ENCODE assay signal across 8 cellular contexts in genomic region chr20:38034108-38034649, GRCh38. TPM values are rescaled to one million over a fixed set of nuclear protein-coding genes. Genes with fewer than 3 reads are reported as not detected.
DNase-seq lines count a peak whose midpoint lies in the region; ATAC-seq and TF ChIP-seq lines count a peak whose summit lies in the region.

No MANE protein-coding gene starts in this region.

- DNase-seq in stimulated activated naive CD8-positive, alpha-beta T cell treated with anti-CD3 and anti-CD28 coated beads, Interleukin-15, Interleukin-2, amounts not matched to agents 100 U/mL and 50 U/mL, for 24 hours: no peak
- DNase-seq in fibroblast of villous mesenchyme (ENCODE audit: low read depth) (no peak), psoas muscle (no peak), GM10266 (ENCODE audit: extremely low spot score) (no peak)

- H3K36me3 ChIP-seq in psoas muscle (ENCODE audit: insufficient read depth in 1 of 2, low read depth in 1 of 2): peaks cover 3 to 26% of the 10 kb centered on the region in 2 donors

- peak overlapping the region; percentile 88 for H3K4me3 ChIP-seq in fibroblast of villous mesenchyme (ENCODE audit: low read depth, low read length)
- peak overlapping the region; percentile 85 for H3K4me3 ChIP-seq in psoas muscle

- 8 to 9% (median 8%) methylated on average over 14 of the region's 14 CpGs for WGBS in psoas muscle, 3 donors

- no peaks in the 10 kb centered on the region for H3K9me3 Mint-ChIP-seq in stimulated activated naive CD8-positive, alpha-beta T cell treated with anti-CD3 and anti-CD28 coated beads, Interleukin-15, Interleukin-2, amounts not matched to agents 100 ng/mL and 50 ng/mL, for 24 hours

- H3K4me1 Mint-ChIP-seq in stimulated activated naive CD8-positive, alpha-beta T cell treated with anti-CD3 and anti-CD28 coated beads, Interleukin-15, Interleukin-2, amounts not matched to agents 100 ng/mL and 50 ng/mL, for 24 hours (ENCODE audit: low read depth): peaks cover 64% of the 10 kb centered on the region

- peak overlapping the region; percentile 93 for H3K4me3 Mint-ChIP-seq in stimulated activated naive CD8-positive, alpha-beta T cell treated with anti-CD3 and anti-CD28 coated beads, Interleukin-15, Interleukin-2, amounts not matched to agents 100 ng/mL and 50 ng/mL, for 24 hours

- peaks cover 48% of the 10 kb centered on the region for H3K36me3 Mint-ChIP-seq in stimulated activated naive CD8-positive, alpha-beta T cell treated with anti-CD3 and anti-CD28 coated beads, Interleukin-15, Interleukin-2, amounts not matched to agents 100 ng/mL and 50 ng/mL, for 24 hours (ENCODE audit: low read depth)

- H3K27me3 ChIP-seq in psoas muscle (ENCODE audit: insufficient read depth in 3 of 3, low read length in 2 of 3): no peaks in the 10 kb centered on the region

- peak overlapping the region; percentile 98 for H3K27ac Mint-ChIP-seq in stimulated activated naive CD8-positive, alpha-beta T cell treated with anti-CD3 and anti-CD28 coated beads, Interleukin-15, Interleukin-2, amounts not matched to agents 100 ng/mL and 50 ng/mL, for 24 hours

- ATAC-seq in stimulated activated naive CD8-positive, alpha-beta T cell treated with anti-CD3 and anti-CD28 coated beads, Interleukin-15, Interleukin-2, amounts not matched to agents 100 U/mL and 50 U/mL, for 24 hours: no peak
- ATAC-seq in SK-N-SH treated with all-trans-retinoic acid at 6 μM for 48 hours: peak; percentile 38
- ATAC-seq in psoas muscle: peak; percentile 21 to 51 (median 29)
- ATAC-seq in GM19467 (IDR thresholded peaks at IDR 0.05; ENCODE audit: unreplicated experiment): no peak
- ATAC-seq in HG03280 (IDR thresholded peaks at IDR 0.05; ENCODE audit: unreplicated experiment): no peak

- TF ChIP-seq CTCF in fibroblast of villous mesenchyme (IDR thresholded peaks at IDR 0.05; ENCODE audit: insufficient read depth, low read depth, low read length): no peak
- no peak for TF ChIP-seq CTCF in psoas muscle (IDR thresholded peaks at IDR 0.05)
- TF ChIP-seq CTCF in GM10266 (IDR thresholded peaks at IDR 0.05; ENCODE audit: control insufficient read depth, insufficient read depth, low read depth, missing control alignments): no peak

- H3K27ac ChIP-seq in psoas muscle: peak overlapping the region; percentile 98

- no peaks in the 10 kb centered on the region for H3K9me3 ChIP-seq in psoas muscle

- H3K4me1 ChIP-seq in psoas muscle: peaks cover 62% of the 10 kb centered on the region

- H3K27me3 Mint-ChIP-seq in stimulated activated naive CD8-positive, alpha-beta T cell treated with anti-CD3 and anti-CD28 coated beads, Interleukin-15, Interleukin-2, amounts not matched to agents 100 ng/mL and 50 ng/mL, for 24 hours: no peaks in the 10 kb centered on the region

- intact Hi-C loops in psoas muscle (cut with DNase I): no loop called here

TF ChIP-seq in SK-N-SH treated with all-trans-retinoic acid at 6 μM for 48 hours, 23 proteins besides CTCF, POLR2A, EP300 and RAD21:
- TF ChIP-seq TCF4 (CRISPR knock-in tag; IDR thresholded peaks at IDR 0.05; ENCODE audit: borderline replicate concordance) (no peak), CSRNP3 (CRISPR knock-in tag; IDR thresholded peaks at IDR 0.05) (no peak), ZNF8 (CRISPR knock-in tag; IDR thresholded peaks at IDR 0.05) (no peak), OSR1 (CRISPR knock-in tag; IDR thresholded peaks at IDR 0.05) (no peak), BACH2 (CRISPR knock-in tag; IDR thresholded peaks at IDR 0.05; ENCODE audit: borderline replicate concordance) (no peak)

RNA-seq across cellular contexts. Expression of gene RPRD1B, which starts 0.6 kb away (rescaled TPM):
- total RNA-seq in fibroblast of villous mesenchyme: 30.0 and 36.3 TPM in 2 replicates
- total RNA-seq in psoas muscle: 10 to 100 TPM; 32.7 to 55.7 (median 44.4) TPM
- polyA plus RNA-seq in psoas muscle: 10 to 100 TPM; 14.0 to 29.9 (median 29.4) TPM

RNA-seq across cellular contexts. Expression of gene TTI1, which starts 0.9 kb away (rescaled TPM):
- total RNA-seq in fibroblast of villous mesenchyme: 15.8 and 24.2 TPM in 2 replicates
- 10 to 100 TPM; 11.9 to 24.0 (median 14.8) TPM for total RNA-seq in psoas muscle
- polyA plus RNA-seq in psoas muscle: 10 to 100 TPM; 11.4 to 29.7 (median 19.5) TPM

Comparison
In these comparisons a context has a peak if more than half of its experiments do, and no peak if none do; other contexts are left out.
1. ATAC-seq: peak in SK-N-SH treated with all-trans-retinoic acid at 6 μM for 48 hours (single experiment) and psoas muscle (4 of 4); none in stimulated activated naive CD8-positive, alpha-beta T cell treated with anti-CD3 and anti-CD28 coated beads, Interleukin-15, Interleukin-2, amounts not matched to agents 100 U/mL and 50 U/mL, for 24 hours (single experiment), GM19467 (single experiment) and HG03280 (single experiment).